ENCODE assay signal across 1 cellular context in genomic region chr13:53758946-53759345, GRCh38.
TF ChIP-seq lines count a peak whose summit lies in the region.

No MANE protein-coding gene starts in this region.

TF ChIP-seq in GM23338, 12 proteins besides CTCF, POLR2A, EP300 and RAD21 (continued from another document):
- TF ChIP-seq ZNF462 (CRISPR knock-in tag; IDR thresholded peaks at IDR 0.05) (no peak), ZNF114 (CRISPR knock-in tag; IDR thresholded peaks at IDR 0.05) (no peak), ETS1 (IDR thresholded peaks at IDR 0.05) (no peak), POLR2AphosphoS5 (IDR thresholded peaks at IDR 0.05; ENCODE audit: low read depth) (no peak)
